Comparison of ENCODE assay signal across 8 cellular contexts in genomic region chr11:76236092-76237026, GRCh38. TPM values are rescaled to one million over a fixed set of nuclear protein-coding genes. Genes with fewer than 3 reads are reported as not detected.
DNase-seq lines count a peak whose midpoint lies in the region; ATAC-seq, FAIRE-seq and TF ChIP-seq lines count a peak whose summit lies in the region.

No MANE protein-coding gene starts in this region.

- H3K36me3 ChIP-seq in CD4-positive, CD25-positive, alpha-beta regulatory T cell (ENCODE audit: control insufficient read depth, insufficient read depth, low read length) = no peaks in the 10 kb centered on the region
- H3K36me3 ChIP-seq in Loucy (ENCODE audit: insufficient read depth, low read length) (no peaks in the 10 kb centered on the region), kidney epithelial cell (ENCODE audit: control insufficient read depth, insufficient read depth, low read length) (no peaks in the 10 kb centered on the region)

- no peaks in the 10 kb centered on the region for H3K79me2 ChIP-seq in Loucy (ENCODE audit: insufficient read depth, low read length)

- H3K4me3 ChIP-seq in CD4-positive, CD25-positive, alpha-beta regulatory T cell (ENCODE audit: low read depth, low read length) = peak overlapping the region; percentile 92
- H3K4me3 ChIP-seq in Loucy (ENCODE audit: low read length, poor library complexity, severe bottlenecking) (peak overlapping the region; percentile 93), kidney epithelial cell (ENCODE audit: low read depth, low read length) (peak overlapping the region; percentile 71)

- peak overlapping the region; percentile 72 for H3K27ac ChIP-seq in CD4-positive, CD25-positive, alpha-beta regulatory T cell (ENCODE audit: insufficient read depth, low read length, poor library complexity, severe bottlenecking)

- H4K20me1 ChIP-seq in Loucy (ENCODE audit: insufficient read depth, low read length, poor library complexity, severe bottlenecking) = no peaks in the 10 kb centered on the region

- no peak for ATAC-seq in CD4-positive, CD25-positive, alpha-beta regulatory T cell (ENCODE audit: low read depth in 2 of 2)
- ATAC-seq in GM21526 (IDR thresholded peaks at IDR 0.05; ENCODE audit: low FRiP score, unreplicated experiment) (peak; percentile 26), T-helper 17 cell (no peak)

- H3K4me1 Mint-ChIP-seq in CD4-positive, CD25-positive, alpha-beta regulatory T cell = peaks cover 8 to 50% (median 36%) of the 10 kb centered on the region in 4 donors
- H3K4me1 Mint-ChIP-seq in T-helper 17 cell = peaks cover 34% of the 10 kb centered on the region

- H3F3A ChIP-seq in Loucy (ENCODE audit: low read depth) = peaks cover 7% of the 10 kb centered on the region

- H3K9ac ChIP-seq in Loucy (ENCODE audit: low read depth, low read length, poor library complexity, severe bottlenecking) = peak overlapping the region; percentile 76

- peak overlapping the region; percentile 92 to 99 (median 97) for H3K27ac Mint-ChIP-seq in CD4-positive, CD25-positive, alpha-beta regulatory T cell
- H3K27ac Mint-ChIP-seq in T-helper 17 cell = peak overlapping the region; percentile 93

- peak overlapping the region; percentile 89 for H3K4me2 ChIP-seq in Loucy (ENCODE audit: low read depth, low read length, poor library complexity, severe bottlenecking)

- H3K27me3 ChIP-seq in CD4-positive, CD25-positive, alpha-beta regulatory T cell (ENCODE audit: control insufficient read depth, insufficient read depth, low read length) = no peaks in the 10 kb centered on the region
- H3K27me3 ChIP-seq in Loucy (ENCODE audit: insufficient read depth, low read length, poor library complexity, severe bottlenecking) (no peaks in the 10 kb centered on the region), kidney epithelial cell (ENCODE audit: control insufficient read depth, insufficient read depth, low read length) (peaks cover 12% of the 10 kb centered on the region)

- no peak for FAIRE-seq in RCC 7860 (lab: Jason Lieb, UNC)

- H3K9me3 ChIP-seq in CD4-positive, CD25-positive, alpha-beta regulatory T cell (ENCODE audit: control insufficient read depth in 2 of 2, low read length in 2 of 2) = no peaks in the 10 kb centered on the region
- no peaks in the 10 kb centered on the region for H3K9me3 ChIP-seq in Loucy (ENCODE audit: insufficient read depth, low read depth, low read length)
- no peaks in the 10 kb centered on the region for H3K9me3 ChIP-seq in T-helper 17 cell (ENCODE audit: control insufficient read depth, low read length, poor library complexity, severe bottlenecking)

- H2AFZ ChIP-seq in Loucy (ENCODE audit: low read length) = peak overlapping the region; percentile 99

- peaks cover 0 to 3% (median 0%) of the 10 kb centered on the region in 7 donors for H3K9me3 Mint-ChIP-seq in CD4-positive, CD25-positive, alpha-beta regulatory T cell

- peaks cover 38% of the 10 kb centered on the region for H3K4me1 ChIP-seq in CD4-positive, CD25-positive, alpha-beta regulatory T cell (ENCODE audit: control insufficient read depth, insufficient read depth, low read length, poor library complexity, severe bottlenecking)
- peaks cover 43% of the 10 kb centered on the region for H3K4me1 ChIP-seq in Loucy (ENCODE audit: insufficient read depth, low read length, poor library complexity, severe bottlenecking)

- DNase-seq in CD4-positive, CD25-positive, alpha-beta regulatory T cell = peak in 1 of 3 donors; percentile 22
- DNase-seq in T-helper 17 cell = peak in 1 of 3 donors; percentile 17
- DNase-seq in cerebellar cortex (ENCODE audit: low spot score) = peak; percentile 68
- no peak for DNase-seq in kidney epithelial cell (ENCODE audit: low read depth)
- peak; percentile 23 to 30 for DNase-seq in stimulated activated CD4-positive, alpha-beta T cell treated with anti-CD3 and anti-CD28 coated beads, Interleukin-15, amount 100 ng/mL, for 48 hours (ENCODE audit: low read depth in 2 of 2)
- DNase-seq in RCC 7860 (ENCODE audit: low spot score) = no peak

- peaks cover 40% of the 10 kb centered on the region for H3K27me3 Mint-ChIP-seq in CD4-positive, CD25-positive, alpha-beta regulatory T cell
- H3K27me3 Mint-ChIP-seq in T-helper 17 cell = no peaks in the 10 kb centered on the region

- no peaks in the 10 kb centered on the region for H3K36me3 Mint-ChIP-seq in CD4-positive, CD25-positive, alpha-beta regulatory T cell
- H3K36me3 Mint-ChIP-seq in T-helper 17 cell (ENCODE audit: low read depth) = no peaks in the 10 kb centered on the region

- peak overlapping the region; percentile 90 to 98 (median 94) for H3K4me3 Mint-ChIP-seq in CD4-positive, CD25-positive, alpha-beta regulatory T cell
- H3K4me3 Mint-ChIP-seq in T-helper 17 cell = peak overlapping the region; percentile 91

- no peak for TF ChIP-seq CTCF in Loucy (conservative IDR thresholded peaks at IDR 0.05; ENCODE audit: low read length)
- no peak for TF ChIP-seq CTCF in kidney epithelial cell (IDR thresholded peaks at IDR 0.05; ENCODE audit: insufficient read depth, low read length, poor library complexity, severe bottlenecking)

- H3K9me2 ChIP-seq in Loucy (replicated peaks; ENCODE audit: low read depth, low read length) = no peaks in the 10 kb centered on the region

RNA-seq across cellular contexts. Expression of gene WNT11, which starts 30.1 kb away (rescaled TPM):
- not detected for total RNA-seq in CD4-positive, CD25-positive, alpha-beta regulatory T cell
- 1 to 10 TPM in 1 of 4 donors, under 1 TPM in 1, not detected in 2; 0.43 to 1.2 TPM for polyA plus RNA-seq in CD4-positive, CD25-positive, alpha-beta regulatory T cell
- total RNA-seq in T-helper 17 cell = 1 to 10 TPM in 1 of 2 donors, under 1 TPM in 1; 0.57 to 2.1 TPM
- 0.21 and 0.27 TPM in 2 replicates for total RNA-seq in kidney epithelial cell

Comparison
In these comparisons a context has a peak if more than half of its experiments do, and no peak if none do; other contexts are left out.
1. DNase-seq: peak in cerebellar cortex (single experiment) and stimulated activated CD4-positive, alpha-beta T cell treated with anti-CD3 and anti-CD28 coated beads, Interleukin-15, amount 100 ng/mL, for 48 hours (2 of 2); none in kidney epithelial cell (single experiment) and RCC 7860 (single experiment).
2. Peak in every context shown above with its lines, with median percentiles within 50 percentile points of each other: H3K4me3 ChIP-seq.